In genomic region chr10:7942859-7943258, GRCh38 we compare ENCODE assay signal across 1 cellular context.
A peak's percentile ranks its signal among the peaks of the same experiment; 100 is the strongest.
TF ChIP-seq lines count a peak whose summit lies in the region.

No MANE protein-coding gene starts in this region.

TF ChIP-seq in HepG2, 621 proteins besides CTCF, POLR2A, EP300 and RAD21 (continued from another document and continues in another):
- TF ChIP-seq ARID5B (CRISPR knock-in tag; IDR thresholded peaks at IDR 0.05) (peak; percentile 49), BCL6 (CRISPR knock-in tag; IDR thresholded peaks at IDR 0.05) (0 out of 2 replicates have a peak, but pooled peaks have one; percentile 29), ZNF747 (CRISPR knock-in tag; IDR thresholded peaks at IDR 0.05; ENCODE audit: borderline replicate concordance) (no peak), ZNF772 (CRISPR knock-in tag; IDR thresholded peaks at IDR 0.05) (0 out of 2 replicates have a peak, but pooled peaks have one; percentile 19), PRDM15 (CRISPR knock-in tag; IDR thresholded peaks at IDR 0.05) (peak; percentile 95), ZNF263 (CRISPR knock-in tag; IDR thresholded peaks at IDR 0.05) (no peak), ZNF513 (CRISPR knock-in tag; conservative IDR thresholded peaks at IDR 0.05) (no peak), KDM6A (CRISPR knock-in tag; IDR thresholded peaks at IDR 0.05; ENCODE audit: low read depth) (no peak), HNF4A (CRISPR knock-in tag; IDR thresholded peaks at IDR 0.05) (peak; percentile 47), SP2 (CRISPR knock-in tag; IDR thresholded peaks at IDR 0.05) (no peak), FOXA1 (IDR thresholded peaks at IDR 0.05) (no peak), FOXA1 (CRISPR knock-in tag; IDR thresholded peaks at IDR 0.05) (peak; percentile 53; the same call in 1 of the 2 replicates), CEBPG (CRISPR knock-in tag; IDR thresholded peaks at IDR 0.05) (no peak), THRA (CRISPR knock-in tag; IDR thresholded peaks at IDR 0.05; ENCODE audit: borderline replicate concordance) (peak; percentile 39; the same call in 1 of the 2 replicates), HINFP (CRISPR knock-in tag; IDR thresholded peaks at IDR 0.05; ENCODE audit: low read depth) (no peak), TEAD3 (CRISPR knock-in tag; optimal IDR thresholded peaks at IDR 0.05; ENCODE audit: borderline replicate concordance) (peak; percentile 35), ATF6 (CRISPR knock-in tag; conservative IDR thresholded peaks at IDR 0.05) (no peak), TFDP1 (CRISPR knock-in tag; IDR thresholded peaks at IDR 0.05; ENCODE audit: borderline replicate concordance) (no peak), GZF1 (CRISPR knock-in tag; IDR thresholded peaks at IDR 0.05) (no peak), ZNF280D (CRISPR knock-in tag; IDR thresholded peaks at IDR 0.05) (0 out of 2 replicates have a peak, but pooled peaks have one; percentile 33), ZNF878 (CRISPR knock-in tag; IDR thresholded peaks at IDR 0.05) (no peak), ZNF274 (CRISPR knock-in tag; IDR thresholded peaks at IDR 0.05) (no peak), ZNF501 (CRISPR knock-in tag; IDR thresholded peaks at IDR 0.05) (peak; percentile 51; the same call in 1 of the 2 replicates), ZMYM4 (CRISPR knock-in tag; IDR thresholded peaks at IDR 0.05) (peak; percentile 71; the same call in 1 of the 2 replicates), PRMT3 (CRISPR knock-in tag; IDR thresholded peaks at IDR 0.05; ENCODE audit: borderline replicate concordance, low read depth) (no peak), ZNF138 (CRISPR knock-in tag; IDR thresholded peaks at IDR 0.05; ENCODE audit: low read depth) (no peak), CAMTA2 (CRISPR knock-in tag; IDR thresholded peaks at IDR 0.05; ENCODE audit: borderline replicate concordance) (no peak), FOXJ3 (CRISPR knock-in tag; IDR thresholded peaks at IDR 0.05; ENCODE audit: borderline replicate concordance) (peak; percentile 52; the same call in 1 of the 2 replicates), NFE2 (CRISPR knock-in tag; IDR thresholded peaks at IDR 0.05) (no peak), MED1 (CRISPR knock-in tag; IDR thresholded peaks at IDR 0.05) (peak; percentile 27; the same call in 1 of the 2 replicates), POGZ (CRISPR knock-in tag; IDR thresholded peaks at IDR 0.05) (peak; percentile 80), FOXO1 (CRISPR knock-in tag; IDR thresholded peaks at IDR 0.05) (peak; percentile 56), PAWR (CRISPR knock-in tag; IDR thresholded peaks at IDR 0.05; ENCODE audit: borderline replicate concordance) (no peak), ZNF275 (CRISPR knock-in tag; IDR thresholded peaks at IDR 0.05; ENCODE audit: borderline replicate concordance) (0 out of 2 replicates have a peak, but pooled peaks have one; percentile 33), HNF4G (IDR thresholded peaks at IDR 0.05; ENCODE audit: borderline replicate concordance, low read depth, low read length) (0 out of 2 replicates have a peak, but pooled peaks have one; percentile 11), HNF4G (CRISPR knock-in tag; IDR thresholded peaks at IDR 0.05; ENCODE audit: borderline replicate concordance, low read depth) (no peak), SSRP1 (CRISPR knock-in tag; IDR thresholded peaks at IDR 0.05) (no peak), FOXA3 (CRISPR knock-in tag; IDR thresholded peaks at IDR 0.05) (peak; percentile 61), ZMYM2 (CRISPR knock-in tag; IDR thresholded peaks at IDR 0.05) (no peak), ZKSCAN1 (IDR thresholded peaks at IDR 0.05; ENCODE audit: low read length) (no peak)
